ENCODE assay signal across 24 cellular contexts in the genomic region with DNA sequence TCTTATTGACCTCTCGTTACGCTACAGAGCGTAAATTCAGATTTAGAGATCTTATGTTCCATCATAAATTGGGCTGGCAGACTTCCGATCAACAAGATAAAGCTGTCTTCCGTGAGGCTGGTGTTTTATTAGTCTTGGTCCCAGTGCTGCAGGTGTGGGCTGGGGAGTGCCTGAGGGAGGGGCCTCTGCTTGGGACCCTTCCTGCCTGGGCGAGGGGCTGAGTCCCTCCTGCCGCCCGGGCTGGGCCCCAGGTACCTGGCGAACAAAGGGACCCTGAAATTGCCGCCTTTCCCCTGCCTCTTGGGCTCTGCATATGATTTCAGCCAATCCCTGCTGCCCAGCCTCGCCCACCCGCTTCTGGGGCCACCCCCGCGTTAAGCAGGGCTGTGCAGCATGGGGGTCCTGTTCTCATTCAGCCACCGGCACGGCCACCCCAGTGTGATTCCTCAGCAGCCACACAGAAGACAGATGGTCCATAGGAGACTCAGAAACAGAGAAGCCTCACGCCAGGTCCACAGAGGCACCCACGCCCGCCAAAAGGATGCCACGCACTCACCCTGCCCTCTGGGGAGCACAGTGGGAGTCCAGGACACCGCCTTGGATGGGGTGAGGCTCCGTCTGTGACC. TPM values are rescaled to one million over a fixed set of nuclear protein-coding genes. Genes with fewer than 3 reads are reported as not detected.
DNase-seq lines count a peak whose midpoint lies in the region; ATAC-seq and TF ChIP-seq lines count a peak whose summit lies in the region.
"Had no signal": no experiment of that assay in that cellular context is flagged by ENCODE, and none has a peak within 500 bp of the region (broad histone marks: within the 10 kb centered on the region; RNA-seq: fewer than 3 reads in every experiment).

No MANE protein-coding gene starts in this region.

- no peak for TF ChIP-seq CTCF in C4-2B (conservative IDR thresholded peaks at IDR 0.05)
- no peak for TF ChIP-seq CTCF in LNCaP clone FGC (IDR thresholded peaks at IDR 0.05; ENCODE audit: control insufficient read depth, extremely low read depth, insufficient read depth)

- DNase-seq in LNCaP clone FGC (ENCODE audit: low read depth): peak; percentile 47
- DNase-seq in left ventricle myocardium superior: peak; percentile 17
- peak; percentile 76 for DNase-seq in posterior vena cava (ENCODE audit: low spot score)
- no peak for DNase-seq in activated CD8-positive, alpha-beta memory T cell treated with anti-CD3 and anti-CD28 coated beads, Interleukin-2, amount 50 U/mL, for 48 hours
- DNase-seq in T-cell: no peak
- DNase-seq: activated CD4-positive, alpha-beta T cell treated with anti-CD3 and anti-CD28 coated beads, Interleukin-2, amount 10 ng/mL, durations not matched to agents 7 days and 5 days; activated naive CD8-positive, alpha-beta T cell treated with anti-CD3 and anti-CD28 coated beads, Interleukin-2, amount 10 ng/mL, durations not matched to agents 7 days and 5 days; activated T-cell treated with anti-CD3 and anti-CD28 coated beads, Interleukin-2, amount 50 U/mL, for 24 hours; C1 segment of cervical spinal cord; endodermal cell; H7; kidney glomerular epithelial cell; mammary epithelial cell; NCI-H1417 treated with DMSO at 0.1 percent for 48 hours; NK-92 treated with Interleukin-12 subunit alpha and Interleukin-12 subunit beta, amount 100 ng/mL, for 24 hours; stimulated activated CD4-positive, alpha-beta T cell treated with anti-CD3 and anti-CD28 coated beads, Interleukin-4, amount 100 ng/mL, for 24 hours; tibial artery had no signal

- H3K4me3 ChIP-seq in LNCaP clone FGC (ENCODE audit: low read depth, low read length): no peak overlapping the region
- H3K4me3 ChIP-seq: heart right ventricle, sigmoid colon, tibial artery had no signal

- intact Hi-C loops in left ventricle myocardium superior (cut with micrococcal nuclease) (no loop called here), posterior vena cava (cut with DNase I) (no loop called here)

- POLR2A ChIA-PET in T-cell (lab: Charles Lee): no interaction called here

- peak overlapping the region; percentile 64 for H3K27ac ChIP-seq in C4-2B
- H3K27ac ChIP-seq: heart right ventricle, sigmoid colon, tibial artery had no signal

- no peaks in the 10 kb centered on the region for H3K36me3 Mint-ChIP-seq in T-cell
- H3K36me3 Mint-ChIP-seq: activated naive CD8-positive, alpha-beta T cell treated with anti-CD3 and anti-CD28 coated beads, Interleukin-2, amount 10 ng/mL, durations not matched to agents 7 days and 5 days had no signal

- peaks cover 30 to 57% of the 10 kb centered on the region in 2 donors for H3K27me3 Mint-ChIP-seq in T-cell

- no peak overlapping the region for H3K27ac Mint-ChIP-seq in T-cell
- H3K27ac Mint-ChIP-seq: activated CD4-positive, alpha-beta T cell treated with anti-CD3 and anti-CD28 coated beads, Interleukin-2, amount 10 ng/mL, durations not matched to agents 7 days and 5 days; activated naive CD8-positive, alpha-beta T cell treated with anti-CD3 and anti-CD28 coated beads, Interleukin-2, amount 10 ng/mL, durations not matched to agents 7 days and 5 days; activated T-cell treated with anti-CD3 and anti-CD28 coated beads, Interleukin-2, amount 50 U/mL, for 24 hours; dendritic cell treated with granulocyte-macrophage colony-stimulating factor and Interleukin-4, amounts not matched to agents 40 ng/mL and 50 ng/mL, for 4 days; endodermal cell had no signal

- CTCF ChIA-PET in T-cell (lab: Charles Lee): interaction anchor here in 1 of 2 donors (1.1 kb wide), 1 partner anchor 13 kb away, joined by 3 read pairs; no protein-coding TSS in a partner anchor

- no peaks in the 10 kb centered on the region for H3K9me3 Mint-ChIP-seq in T-cell
- H3K9me3 Mint-ChIP-seq: activated CD4-positive, alpha-beta T cell treated with anti-CD3 and anti-CD28 coated beads, Interleukin-2, amount 10 ng/mL, durations not matched to agents 7 days and 5 days; activated naive CD8-positive, alpha-beta T cell treated with anti-CD3 and anti-CD28 coated beads, Interleukin-2, amount 10 ng/mL, durations not matched to agents 7 days and 5 days; activated T-cell treated with anti-CD3 and anti-CD28 coated beads, Interleukin-2, amount 50 U/mL, for 24 hours; dendritic cell treated with granulocyte-macrophage colony-stimulating factor and Interleukin-4, amounts not matched to agents 40 ng/mL and 50 ng/mL, for 4 days; endodermal cell; neural crest cell had no signal

- no peak for ATAC-seq in left ventricle myocardium superior
- no peak for ATAC-seq in HG02885 (IDR thresholded peaks at IDR 0.05; ENCODE audit: poor library complexity, unreplicated experiment)
- no peak for ATAC-seq in T-cell (replicated peaks in 1 of 4)
- ATAC-seq: esophagus mucosa, heart right ventricle had no signal

- H3K4me1 Mint-ChIP-seq in T-cell: peaks cover 6 to 19% (median 18%) of the 10 kb centered on the region in 3 donors

- no peak overlapping the region for H3K4me3 Mint-ChIP-seq in T-cell
- H3K4me3 Mint-ChIP-seq: activated CD4-positive, alpha-beta T cell treated with anti-CD3 and anti-CD28 coated beads, Interleukin-2, amount 10 ng/mL, durations not matched to agents 7 days and 5 days; activated naive CD8-positive, alpha-beta T cell treated with anti-CD3 and anti-CD28 coated beads, Interleukin-2, amount 10 ng/mL, durations not matched to agents 7 days and 5 days; activated T-cell treated with anti-CD3 and anti-CD28 coated beads, Interleukin-2, amount 50 U/mL, for 24 hours; dendritic cell treated with granulocyte-macrophage colony-stimulating factor and Interleukin-4, amounts not matched to agents 40 ng/mL and 50 ng/mL, for 4 days; endodermal cell; neural crest cell had no signal

RNA-seq across cellular contexts. Expression of gene SAMD11, which starts 6.1 kb away (rescaled TPM):
- 2.1 TPM for total RNA-seq in left ventricle myocardium superior
- total RNA-seq in posterior vena cava: 10 to 100 TPM; 16.5 to 38.0 TPM
- under 1 TPM in 3 of 5 donors, not detected in 2; 0.32 to 0.70 (median 0.53) TPM for total RNA-seq in T-cell
- total RNA-seq: activated CD4-positive, alpha-beta T cell treated with anti-CD3 and anti-CD28 coated beads, Interleukin-2, amount 10 ng/mL, durations not matched to agents 7 days and 5 days; mammary epithelial cell had no signal

RNA-seq across cellular contexts. Expression of gene NOC2L, which starts 41.5 kb away (rescaled TPM):
- total RNA-seq in left ventricle myocardium superior: 46.8 TPM
- total RNA-seq in posterior vena cava: 10 to 100 TPM; 42.8 to 44.5 TPM
- total RNA-seq in T-cell: 10 to 100 TPM; 58.7 to 92.2 (median 83.4) TPM

RNA-seq across cellular contexts. Expression of gene KLHL17, which starts 42.8 kb away (rescaled TPM):
- total RNA-seq in left ventricle myocardium superior (6.6 TPM), posterior vena cava (1 to 10 TPM; 8.5 to 8.9 TPM), T-cell (10 to 100 TPM; 17.5 to 45.3 (median 37.1) TPM)

RNA-seq across cellular contexts. Expression of gene PLEKHN1, which starts 48.7 kb away (rescaled TPM):
- not detected for total RNA-seq in left ventricle myocardium superior
- total RNA-seq in posterior vena cava: under 1 TPM; 0.86 to 0.88 TPM
- 1 to 10 TPM in 4 of 5 donors, under 1 TPM in 1; 0.30 to 9.9 (median 7.3) TPM for total RNA-seq in T-cell
- total RNA-seq: neural crest cell, sigmoid colon had no signal

Comparison
In these comparisons a context has a peak if more than half of its experiments do, and no peak if none do; other contexts are left out.
1. DNase-seq: peak in LNCaP clone FGC (single experiment), left ventricle myocardium superior (single experiment) and posterior vena cava (single experiment); none in activated CD8-positive, alpha-beta memory T cell treated with anti-CD3 and anti-CD28 coated beads, Interleukin-2, amount 50 U/mL, for 48 hours (single experiment) and T-cell (0 of 34).